In the genomic region with DNA sequence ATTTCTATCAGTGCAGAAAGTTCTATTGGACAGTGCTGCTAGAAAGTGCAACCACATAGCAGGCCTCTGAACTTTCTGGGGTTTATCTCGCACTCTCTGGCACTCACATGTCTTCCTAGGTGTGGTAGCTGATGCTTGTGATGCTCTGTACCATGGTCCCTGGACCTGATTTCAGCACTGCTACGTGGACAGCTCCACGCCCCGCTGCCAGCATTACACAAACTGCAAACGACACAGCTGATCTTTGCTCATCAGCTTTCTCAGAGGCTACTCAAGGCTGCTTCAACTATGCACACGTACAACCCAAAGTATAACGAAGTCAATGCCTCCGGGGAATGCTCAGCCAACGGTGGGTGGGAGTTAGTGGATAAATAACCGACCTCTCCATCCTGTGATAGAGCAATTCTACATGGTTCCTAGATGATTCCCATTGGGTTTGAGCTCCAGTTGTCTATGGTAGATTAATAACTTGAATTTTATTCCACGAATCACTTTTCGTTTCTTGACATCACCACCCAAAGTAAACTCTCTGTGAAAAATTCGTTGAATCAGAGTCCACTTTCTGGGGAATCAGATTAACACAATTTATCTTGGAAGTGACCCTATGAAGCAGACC, we compare ENCODE assay signal across 2 cellular contexts.
A peak's percentile ranks its signal among the peaks of the same experiment; 100 is the strongest.
TF ChIP-seq lines count a peak whose summit lies in the region.

No MANE protein-coding gene starts in this region.

TF ChIP-seq in WTC11, 78 proteins besides CTCF, POLR2A, EP300 and RAD21 (continued from another document and continues in another):
- no peak for TF ChIP-seq ZNF121 (CRISPR knock-in tag; IDR thresholded peaks at IDR 0.05)
- no peak for TF ChIP-seq RELA (CRISPR knock-in tag; IDR thresholded peaks at IDR 0.05; ENCODE audit: borderline replicate concordance)
- no peak for TF ChIP-seq CREM (CRISPR knock-in tag; IDR thresholded peaks at IDR 0.05)
- TF ChIP-seq ELF4 (CRISPR knock-in tag; IDR thresholded peaks at IDR 0.05; ENCODE audit: low read depth), result no peak
- TF ChIP-seq GTF2I (CRISPR knock-in tag; conservative IDR thresholded peaks at IDR 0.05), result no peak
- TF ChIP-seq NR3C1 (CRISPR knock-in tag; conservative IDR thresholded peaks at IDR 0.05; ENCODE audit: low read depth), result no peak
- TF ChIP-seq, protein P1, sequence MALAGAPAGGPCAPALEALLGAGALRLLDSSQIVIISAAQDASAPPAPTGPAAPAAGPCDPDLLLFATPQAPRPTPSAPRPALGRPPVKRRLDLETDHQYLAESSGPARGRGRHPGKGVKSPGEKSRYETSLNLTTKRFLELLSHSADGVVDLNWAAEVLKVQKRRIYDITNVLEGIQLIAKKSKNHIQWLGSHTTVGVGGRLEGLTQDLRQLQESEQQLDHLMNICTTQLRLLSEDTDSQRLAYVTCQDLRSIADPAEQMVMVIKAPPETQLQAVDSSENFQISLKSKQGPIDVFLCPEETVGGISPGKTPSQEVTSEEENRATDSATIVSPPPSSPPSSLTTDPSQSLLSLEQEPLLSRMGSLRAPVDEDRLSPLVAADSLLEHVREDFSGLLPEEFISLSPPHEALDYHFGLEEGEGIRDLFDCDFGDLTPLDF (CRISPR knock-in tag; IDR thresholded peaks at IDR 0.05), result no peak
- TF ChIP-seq, protein P2, sequence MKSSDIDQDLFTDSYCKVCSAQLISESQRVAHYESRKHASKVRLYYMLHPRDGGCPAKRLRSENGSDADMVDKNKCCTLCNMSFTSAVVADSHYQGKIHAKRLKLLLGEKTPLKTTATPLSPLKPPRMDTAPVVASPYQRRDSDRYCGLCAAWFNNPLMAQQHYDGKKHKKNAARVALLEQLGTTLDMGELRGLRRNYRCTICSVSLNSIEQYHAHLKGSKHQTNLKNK (CRISPR knock-in tag; IDR thresholded peaks at IDR 0.05), result no peak
- TF ChIP-seq JAZF1 (CRISPR knock-in tag; IDR thresholded peaks at IDR 0.05), result no peak
- peak; percentile 60; the same call in 1 of the 2 replicates for TF ChIP-seq FOXK1 (CRISPR knock-in tag; IDR thresholded peaks at IDR 0.05)
- TF ChIP-seq, protein P3, sequence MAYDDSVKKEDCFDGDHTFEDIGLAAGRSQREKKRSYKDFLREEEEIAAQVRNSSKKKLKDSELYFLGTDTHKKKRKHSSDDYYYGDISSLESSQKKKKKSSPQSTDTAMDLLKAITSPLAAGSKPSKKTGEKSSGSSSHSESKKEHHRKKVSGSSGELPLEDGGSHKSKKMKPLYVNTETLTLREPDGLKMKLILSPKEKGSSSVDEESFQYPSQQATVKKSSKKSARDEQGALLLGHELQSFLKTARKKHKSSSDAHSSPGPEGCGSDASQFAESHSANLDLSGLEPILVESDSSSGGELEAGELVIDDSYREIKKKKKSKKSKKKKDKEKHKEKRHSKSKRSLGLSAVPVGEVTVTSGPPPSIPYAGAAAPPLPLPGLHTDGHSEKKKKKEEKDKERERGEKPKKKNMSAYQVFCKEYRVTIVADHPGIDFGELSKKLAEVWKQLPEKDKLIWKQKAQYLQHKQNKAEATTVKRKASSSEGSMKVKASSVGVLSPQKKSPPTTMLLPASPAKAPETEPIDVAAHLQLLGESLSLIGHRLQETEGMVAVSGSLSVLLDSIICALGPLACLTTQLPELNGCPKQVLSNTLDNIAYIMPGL (CRISPR knock-in tag; IDR thresholded peaks at IDR 0.05), result no peak
- peak; percentile 73; the same call in 1 of the 2 replicates for TF ChIP-seq CREB1 (CRISPR knock-in tag; IDR thresholded peaks at IDR 0.05)
- no peak for TF ChIP-seq GRHL2 (CRISPR knock-in tag; IDR thresholded peaks at IDR 0.05; ENCODE audit: insufficient replicate concordance, severe bottlenecking)
- 0 out of 2 replicates have a peak, but pooled peaks have one; percentile 56 for TF ChIP-seq FOXP1 (CRISPR knock-in tag; IDR thresholded peaks at IDR 0.05; ENCODE audit: borderline replicate concordance)
- TF ChIP-seq ZNF396 (CRISPR knock-in tag; IDR thresholded peaks at IDR 0.05; ENCODE audit: borderline replicate concordance), result no peak
- no peak for TF ChIP-seq ESRRA (CRISPR knock-in tag; IDR thresholded peaks at IDR 0.05; ENCODE audit: borderline replicate concordance)
- TF ChIP-seq, protein P4, sequence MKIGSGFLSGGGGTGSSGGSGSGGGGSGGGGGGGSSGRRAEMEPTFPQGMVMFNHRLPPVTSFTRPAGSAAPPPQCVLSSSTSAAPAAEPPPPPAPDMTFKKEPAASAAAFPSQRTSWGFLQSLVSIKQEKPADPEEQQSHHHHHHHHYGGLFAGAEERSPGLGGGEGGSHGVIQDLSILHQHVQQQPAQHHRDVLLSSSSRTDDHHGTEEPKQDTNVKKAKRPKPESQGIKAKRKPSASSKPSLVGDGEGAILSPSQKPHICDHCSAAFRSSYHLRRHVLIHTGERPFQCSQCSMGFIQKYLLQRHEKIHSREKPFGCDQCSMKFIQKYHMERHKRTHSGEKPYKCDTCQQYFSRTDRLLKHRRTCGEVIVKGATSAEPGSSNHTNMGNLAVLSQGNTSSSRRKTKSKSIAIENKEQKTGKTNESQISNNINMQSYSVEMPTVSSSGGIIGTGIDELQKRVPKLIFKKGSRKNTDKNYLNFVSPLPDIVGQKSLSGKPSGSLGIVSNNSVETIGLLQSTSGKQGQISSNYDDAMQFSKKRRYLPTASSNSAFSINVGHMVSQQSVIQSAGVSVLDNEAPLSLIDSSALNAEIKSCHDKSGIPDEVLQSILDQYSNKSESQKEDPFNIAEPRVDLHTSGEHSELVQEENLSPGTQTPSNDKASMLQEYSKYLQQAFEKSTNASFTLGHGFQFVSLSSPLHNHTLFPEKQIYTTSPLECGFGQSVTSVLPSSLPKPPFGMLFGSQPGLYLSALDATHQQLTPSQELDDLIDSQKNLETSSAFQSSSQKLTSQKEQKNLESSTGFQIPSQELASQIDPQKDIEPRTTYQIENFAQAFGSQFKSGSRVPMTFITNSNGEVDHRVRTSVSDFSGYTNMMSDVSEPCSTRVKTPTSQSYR (CRISPR knock-in tag; IDR thresholded peaks at IDR 0.05), result 0 out of 2 replicates have a peak, but pooled peaks have one; percentile 50
- TF ChIP-seq, protein P5, sequence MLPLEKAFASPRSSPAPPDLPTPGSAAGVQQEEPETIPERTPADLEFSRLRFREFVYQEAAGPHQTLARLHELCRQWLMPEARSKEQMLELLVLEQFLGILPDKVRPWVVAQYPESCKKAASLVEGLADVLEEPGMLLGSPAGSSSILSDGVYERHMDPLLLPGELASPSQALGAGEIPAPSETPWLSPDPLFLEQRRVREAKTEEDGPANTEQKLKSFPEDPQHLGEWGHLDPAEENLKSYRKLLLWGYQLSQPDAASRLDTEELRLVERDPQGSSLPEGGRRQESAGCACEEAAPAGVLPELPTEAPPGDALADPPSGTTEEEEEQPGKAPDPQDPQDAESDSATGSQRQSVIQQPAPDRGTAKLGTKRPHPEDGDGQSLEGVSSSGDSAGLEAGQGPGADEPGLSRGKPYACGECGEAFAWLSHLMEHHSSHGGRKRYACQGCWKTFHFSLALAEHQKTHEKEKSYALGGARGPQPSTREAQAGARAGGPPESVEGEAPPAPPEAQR (CRISPR knock-in tag; IDR thresholded peaks at IDR 0.05), result no peak
- TF ChIP-seq TEAD1 (CRISPR knock-in tag; IDR thresholded peaks at IDR 0.05), result peak; percentile 57
- TF ChIP-seq, protein P6, sequence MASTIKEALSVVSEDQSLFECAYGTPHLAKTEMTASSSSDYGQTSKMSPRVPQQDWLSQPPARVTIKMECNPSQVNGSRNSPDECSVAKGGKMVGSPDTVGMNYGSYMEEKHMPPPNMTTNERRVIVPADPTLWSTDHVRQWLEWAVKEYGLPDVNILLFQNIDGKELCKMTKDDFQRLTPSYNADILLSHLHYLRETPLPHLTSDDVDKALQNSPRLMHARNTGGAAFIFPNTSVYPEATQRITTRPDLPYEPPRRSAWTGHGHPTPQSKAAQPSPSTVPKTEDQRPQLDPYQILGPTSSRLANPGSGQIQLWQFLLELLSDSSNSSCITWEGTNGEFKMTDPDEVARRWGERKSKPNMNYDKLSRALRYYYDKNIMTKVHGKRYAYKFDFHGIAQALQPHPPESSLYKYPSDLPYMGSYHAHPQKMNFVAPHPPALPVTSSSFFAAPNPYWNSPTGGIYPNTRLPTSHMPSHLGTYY (CRISPR knock-in tag; IDR thresholded peaks at IDR 0.05), result no peak

TF ChIP-seq in HepG2, 621 proteins besides CTCF, POLR2A, EP300 and RAD21 (continued from another document and continues in another):
- TF ChIP-seq, protein P7, sequence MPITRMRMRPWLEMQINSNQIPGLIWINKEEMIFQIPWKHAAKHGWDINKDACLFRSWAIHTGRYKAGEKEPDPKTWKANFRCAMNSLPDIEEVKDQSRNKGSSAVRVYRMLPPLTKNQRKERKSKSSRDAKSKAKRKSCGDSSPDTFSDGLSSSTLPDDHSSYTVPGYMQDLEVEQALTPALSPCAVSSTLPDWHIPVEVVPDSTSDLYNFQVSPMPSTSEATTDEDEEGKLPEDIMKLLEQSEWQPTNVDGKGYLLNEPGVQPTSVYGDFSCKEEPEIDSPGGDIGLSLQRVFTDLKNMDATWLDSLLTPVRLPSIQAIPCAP (CRISPR knock-in tag; IDR thresholded peaks at IDR 0.05; ENCODE audit: low read depth), result no peak
- TF ChIP-seq, protein P8, sequence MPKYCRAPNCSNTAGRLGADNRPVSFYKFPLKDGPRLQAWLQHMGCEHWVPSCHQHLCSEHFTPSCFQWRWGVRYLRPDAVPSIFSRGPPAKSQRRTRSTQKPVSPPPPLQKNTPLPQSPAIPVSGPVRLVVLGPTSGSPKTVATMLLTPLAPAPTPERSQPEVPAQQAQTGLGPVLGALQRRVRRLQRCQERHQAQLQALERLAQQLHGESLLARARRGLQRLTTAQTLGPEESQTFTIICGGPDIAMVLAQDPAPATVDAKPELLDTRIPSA (CRISPR knock-in tag; IDR thresholded peaks at IDR 0.05; ENCODE audit: borderline replicate concordance), result no peak
- TF ChIP-seq, protein P9, sequence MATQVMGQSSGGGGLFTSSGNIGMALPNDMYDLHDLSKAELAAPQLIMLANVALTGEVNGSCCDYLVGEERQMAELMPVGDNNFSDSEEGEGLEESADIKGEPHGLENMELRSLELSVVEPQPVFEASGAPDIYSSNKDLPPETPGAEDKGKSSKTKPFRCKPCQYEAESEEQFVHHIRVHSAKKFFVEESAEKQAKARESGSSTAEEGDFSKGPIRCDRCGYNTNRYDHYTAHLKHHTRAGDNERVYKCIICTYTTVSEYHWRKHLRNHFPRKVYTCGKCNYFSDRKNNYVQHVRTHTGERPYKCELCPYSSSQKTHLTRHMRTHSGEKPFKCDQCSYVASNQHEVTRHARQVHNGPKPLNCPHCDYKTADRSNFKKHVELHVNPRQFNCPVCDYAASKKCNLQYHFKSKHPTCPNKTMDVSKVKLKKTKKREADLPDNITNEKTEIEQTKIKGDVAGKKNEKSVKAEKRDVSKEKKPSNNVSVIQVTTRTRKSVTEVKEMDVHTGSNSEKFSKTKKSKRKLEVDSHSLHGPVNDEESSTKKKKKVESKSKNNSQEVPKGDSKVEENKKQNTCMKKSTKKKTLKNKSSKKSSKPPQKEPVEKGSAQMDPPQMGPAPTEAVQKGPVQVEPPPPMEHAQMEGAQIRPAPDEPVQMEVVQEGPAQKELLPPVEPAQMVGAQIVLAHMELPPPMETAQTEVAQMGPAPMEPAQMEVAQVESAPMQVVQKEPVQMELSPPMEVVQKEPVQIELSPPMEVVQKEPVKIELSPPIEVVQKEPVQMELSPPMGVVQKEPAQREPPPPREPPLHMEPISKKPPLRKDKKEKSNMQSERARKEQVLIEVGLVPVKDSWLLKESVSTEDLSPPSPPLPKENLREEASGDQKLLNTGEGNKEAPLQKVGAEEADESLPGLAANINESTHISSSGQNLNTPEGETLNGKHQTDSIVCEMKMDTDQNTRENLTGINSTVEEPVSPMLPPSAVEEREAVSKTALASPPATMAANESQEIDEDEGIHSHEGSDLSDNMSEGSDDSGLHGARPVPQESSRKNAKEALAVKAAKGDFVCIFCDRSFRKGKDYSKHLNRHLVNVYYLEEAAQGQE (IDR thresholded peaks at IDR 0.05; ENCODE audit: borderline replicate concordance in 1 of 2, low read depth in 1 of 2, low read length in 2 of 2), result peak in 1 of 2 experiments; percentile 99
- TF ChIP-seq ZBTB38 (CRISPR knock-in tag; IDR thresholded peaks at IDR 0.05), result no peak
- TF ChIP-seq, protein P10, sequence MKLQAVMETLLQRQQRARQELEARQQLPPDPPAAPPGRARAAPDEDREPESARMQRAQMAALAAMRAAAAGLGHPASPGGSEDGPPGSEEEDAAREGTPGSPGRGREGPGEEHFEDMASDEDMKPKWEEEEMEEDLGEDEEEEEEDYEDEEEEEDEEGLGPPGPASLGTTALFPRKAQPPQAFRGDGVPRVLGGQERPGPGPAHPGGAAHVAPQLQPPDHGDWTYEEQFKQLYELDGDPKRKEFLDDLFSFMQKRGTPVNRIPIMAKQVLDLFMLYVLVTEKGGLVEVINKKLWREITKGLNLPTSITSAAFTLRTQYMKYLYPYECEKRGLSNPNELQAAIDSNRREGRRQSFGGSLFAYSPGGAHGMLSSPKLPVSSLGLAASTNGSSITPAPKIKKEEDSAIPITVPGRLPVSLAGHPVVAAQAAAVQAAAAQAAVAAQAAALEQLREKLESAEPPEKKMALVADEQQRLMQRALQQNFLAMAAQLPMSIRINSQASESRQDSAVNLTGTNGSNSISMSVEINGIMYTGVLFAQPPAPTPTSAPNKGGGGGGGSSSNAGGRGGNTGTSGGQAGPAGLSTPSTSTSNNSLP (IDR thresholded peaks at IDR 0.05; ENCODE audit: low read depth, low read length), result no peak
- peak; percentile 69; the same call in 1 of the 2 replicates for TF ChIP-seq ZSCAN9 (CRISPR knock-in tag; IDR thresholded peaks at IDR 0.05; ENCODE audit: borderline replicate concordance)
- 0 out of 2 replicates have a peak, but pooled peaks have one; percentile 41 for TF ChIP-seq SRY (CRISPR knock-in tag; IDR thresholded peaks at IDR 0.05)
- TF ChIP-seq HES4 (CRISPR knock-in tag; IDR thresholded peaks at IDR 0.05; ENCODE audit: borderline replicate concordance), result 0 out of 2 replicates have a peak, but pooled peaks have one; percentile 64
- TF ChIP-seq, protein P11, sequence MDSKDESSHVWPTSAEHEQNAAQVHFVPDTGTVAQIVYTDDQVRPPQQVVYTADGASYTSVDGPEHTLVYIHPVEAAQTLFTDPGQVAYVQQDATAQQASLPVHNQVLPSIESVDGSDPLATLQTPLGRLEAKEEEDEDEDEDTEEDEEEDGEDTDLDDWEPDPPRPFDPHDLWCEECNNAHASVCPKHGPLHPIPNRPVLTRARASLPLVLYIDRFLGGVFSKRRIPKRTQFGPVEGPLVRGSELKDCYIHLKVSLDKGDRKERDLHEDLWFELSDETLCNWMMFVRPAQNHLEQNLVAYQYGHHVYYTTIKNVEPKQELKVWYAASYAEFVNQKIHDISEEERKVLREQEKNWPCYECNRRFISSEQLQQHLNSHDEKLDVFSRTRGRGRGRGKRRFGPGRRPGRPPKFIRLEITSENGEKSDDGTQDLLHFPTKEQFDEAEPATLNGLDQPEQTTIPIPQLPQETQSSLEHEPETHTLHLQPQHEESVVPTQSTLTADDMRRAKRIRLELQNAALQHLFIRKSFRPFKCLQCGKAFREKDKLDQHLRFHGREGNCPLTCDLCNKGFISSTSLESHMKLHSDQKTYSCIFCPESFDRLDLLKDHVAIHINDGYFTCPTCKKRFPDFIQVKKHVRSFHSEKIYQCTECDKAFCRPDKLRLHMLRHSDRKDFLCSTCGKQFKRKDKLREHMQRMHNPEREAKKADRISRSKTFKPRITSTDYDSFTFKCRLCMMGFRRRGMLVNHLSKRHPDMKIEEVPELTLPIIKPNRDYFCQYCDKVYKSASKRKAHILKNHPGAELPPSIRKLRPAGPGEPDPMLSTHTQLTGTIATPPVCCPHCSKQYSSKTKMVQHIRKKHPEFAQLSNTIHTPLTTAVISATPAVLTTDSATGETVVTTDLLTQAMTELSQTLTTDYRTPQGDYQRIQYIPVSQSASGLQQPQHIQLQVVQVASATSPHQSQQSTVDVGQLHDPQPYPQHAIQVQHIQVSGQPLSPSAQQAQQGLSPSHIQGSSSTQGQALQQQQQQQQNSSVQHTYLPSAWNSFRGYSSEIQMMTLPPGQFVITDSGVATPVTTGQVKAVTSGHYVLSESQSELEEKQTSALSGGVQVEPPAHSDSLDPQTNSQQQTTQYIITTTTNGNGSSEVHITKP (CRISPR knock-in tag; IDR thresholded peaks at IDR 0.05; ENCODE audit: low read depth), result no peak
